In the genomic region with DNA sequence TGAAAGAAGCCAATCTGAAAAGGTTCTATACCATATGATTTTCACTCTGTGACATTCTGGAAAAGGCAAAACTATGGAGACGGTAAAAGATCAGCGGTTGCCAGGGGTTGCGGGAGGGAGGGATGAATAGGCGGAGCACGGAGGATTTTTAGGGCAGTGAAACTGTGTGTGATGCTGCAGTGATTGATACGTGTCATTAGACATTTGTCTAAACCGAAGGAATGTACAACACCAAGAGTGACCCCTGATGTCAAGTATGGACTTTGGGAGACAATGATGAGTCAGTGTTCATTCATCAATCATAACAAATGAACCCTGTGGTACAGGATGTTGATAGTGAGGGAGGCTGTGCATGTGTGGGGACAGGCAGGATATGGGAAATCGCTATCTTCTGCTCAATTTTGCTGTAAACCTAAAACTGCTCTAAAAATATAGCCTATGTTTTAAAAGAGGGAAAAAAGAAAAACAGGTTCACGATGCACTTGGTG, we compare ENCODE assay signal across 1 cellular context.
A peak's percentile ranks its signal among the peaks of the same experiment; 100 is the strongest.
TF ChIP-seq lines count a peak whose summit lies in the region.

No MANE protein-coding gene starts in this region.

TF ChIP-seq in K562, 482 proteins besides CTCF, POLR2A, EP300 and RAD21 (continued from another document and continues in another):
- TF ChIP-seq, protein P1, sequence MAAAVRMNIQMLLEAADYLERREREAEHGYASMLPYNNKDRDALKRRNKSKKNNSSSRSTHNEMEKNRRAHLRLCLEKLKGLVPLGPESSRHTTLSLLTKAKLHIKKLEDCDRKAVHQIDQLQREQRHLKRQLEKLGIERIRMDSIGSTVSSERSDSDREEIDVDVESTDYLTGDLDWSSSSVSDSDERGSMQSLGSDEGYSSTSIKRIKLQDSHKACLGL (CRISPR knock-in tag; IDR thresholded peaks at IDR 0.05; ENCODE audit: borderline replicate concordance, poor library complexity, severe bottlenecking) = no peak
- TF ChIP-seq, protein P2, sequence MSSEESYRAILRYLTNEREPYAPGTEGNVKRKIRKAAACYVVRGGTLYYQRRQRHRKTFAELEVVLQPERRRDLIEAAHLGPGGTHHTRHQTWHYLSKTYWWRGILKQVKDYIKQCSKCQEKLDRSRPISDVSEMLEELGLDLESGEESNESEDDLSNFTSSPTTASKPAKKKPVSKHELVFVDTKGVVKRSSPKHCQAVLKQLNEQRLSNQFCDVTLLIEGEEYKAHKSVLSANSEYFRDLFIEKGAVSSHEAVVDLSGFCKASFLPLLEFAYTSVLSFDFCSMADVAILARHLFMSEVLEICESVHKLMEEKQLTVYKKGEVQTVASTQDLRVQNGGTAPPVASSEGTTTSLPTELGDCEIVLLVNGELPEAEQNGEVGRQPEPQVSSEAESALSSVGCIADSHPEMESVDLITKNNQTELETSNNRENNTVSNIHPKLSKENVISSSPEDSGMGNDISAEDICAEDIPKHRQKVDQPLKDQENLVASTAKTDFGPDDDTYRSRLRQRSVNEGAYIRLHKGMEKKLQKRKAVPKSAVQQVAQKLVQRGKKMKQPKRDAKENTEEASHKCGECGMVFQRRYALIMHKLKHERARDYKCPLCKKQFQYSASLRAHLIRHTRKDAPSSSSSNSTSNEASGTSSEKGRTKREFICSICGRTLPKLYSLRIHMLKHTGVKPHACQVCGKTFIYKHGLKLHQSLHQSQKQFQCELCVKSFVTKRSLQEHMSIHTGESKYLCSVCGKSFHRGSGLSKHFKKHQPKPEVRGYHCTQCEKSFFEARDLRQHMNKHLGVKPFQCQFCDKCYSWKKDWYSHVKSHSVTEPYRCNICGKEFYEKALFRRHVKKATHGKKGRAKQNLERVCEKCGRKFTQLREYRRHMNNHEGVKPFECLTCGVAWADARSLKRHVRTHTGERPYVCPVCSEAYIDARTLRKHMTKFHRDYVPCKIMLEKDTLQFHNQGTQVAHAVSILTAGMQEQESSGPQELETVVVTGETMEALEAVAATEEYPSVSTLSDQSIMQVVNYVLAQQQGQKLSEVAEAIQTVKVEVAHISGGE (CRISPR knock-in tag; IDR thresholded peaks at IDR 0.05) = no peak
- no peak for TF ChIP-seq NR2C1 (IDR thresholded peaks at IDR 0.05)
- peak; percentile 52; the same call in 1 of the 2 replicates for TF ChIP-seq NR2C1 (tag; IDR thresholded peaks at IDR 0.05)
- TF ChIP-seq, protein P3, sequence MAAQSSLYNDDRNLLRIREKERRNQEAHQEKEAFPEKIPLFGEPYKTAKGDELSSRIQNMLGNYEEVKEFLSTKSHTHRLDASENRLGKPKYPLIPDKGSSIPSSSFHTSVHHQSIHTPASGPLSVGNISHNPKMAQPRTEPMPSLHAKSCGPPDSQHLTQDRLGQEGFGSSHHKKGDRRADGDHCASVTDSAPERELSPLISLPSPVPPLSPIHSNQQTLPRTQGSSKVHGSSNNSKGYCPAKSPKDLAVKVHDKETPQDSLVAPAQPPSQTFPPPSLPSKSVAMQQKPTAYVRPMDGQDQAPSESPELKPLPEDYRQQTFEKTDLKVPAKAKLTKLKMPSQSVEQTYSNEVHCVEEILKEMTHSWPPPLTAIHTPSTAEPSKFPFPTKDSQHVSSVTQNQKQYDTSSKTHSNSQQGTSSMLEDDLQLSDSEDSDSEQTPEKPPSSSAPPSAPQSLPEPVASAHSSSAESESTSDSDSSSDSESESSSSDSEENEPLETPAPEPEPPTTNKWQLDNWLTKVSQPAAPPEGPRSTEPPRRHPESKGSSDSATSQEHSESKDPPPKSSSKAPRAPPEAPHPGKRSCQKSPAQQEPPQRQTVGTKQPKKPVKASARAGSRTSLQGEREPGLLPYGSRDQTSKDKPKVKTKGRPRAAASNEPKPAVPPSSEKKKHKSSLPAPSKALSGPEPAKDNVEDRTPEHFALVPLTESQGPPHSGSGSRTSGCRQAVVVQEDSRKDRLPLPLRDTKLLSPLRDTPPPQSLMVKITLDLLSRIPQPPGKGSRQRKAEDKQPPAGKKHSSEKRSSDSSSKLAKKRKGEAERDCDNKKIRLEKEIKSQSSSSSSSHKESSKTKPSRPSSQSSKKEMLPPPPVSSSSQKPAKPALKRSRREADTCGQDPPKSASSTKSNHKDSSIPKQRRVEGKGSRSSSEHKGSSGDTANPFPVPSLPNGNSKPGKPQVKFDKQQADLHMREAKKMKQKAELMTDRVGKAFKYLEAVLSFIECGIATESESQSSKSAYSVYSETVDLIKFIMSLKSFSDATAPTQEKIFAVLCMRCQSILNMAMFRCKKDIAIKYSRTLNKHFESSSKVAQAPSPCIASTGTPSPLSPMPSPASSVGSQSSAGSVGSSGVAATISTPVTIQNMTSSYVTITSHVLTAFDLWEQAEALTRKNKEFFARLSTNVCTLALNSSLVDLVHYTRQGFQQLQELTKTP (IDR thresholded peaks at IDR 0.05; ENCODE audit: low read depth in 1 of 2, partially characterized antibody in 2 of 2) = no peak
- TF ChIP-seq SMARCE1 (IDR thresholded peaks at IDR 0.05) = peak; percentile 68; the same call in 1 of the 2 replicates
- peak; percentile 93 for TF ChIP-seq NFE2 (IDR thresholded peaks at IDR 0.05; ENCODE audit: low read depth)
- TF ChIP-seq ETV1 (tag; conservative IDR thresholded peaks at IDR 0.05; ENCODE audit: low read depth) = peak; percentile 86
- TF ChIP-seq HDAC1 (IDR thresholded peaks at IDR 0.05) = peak in 1 of 2 experiments; percentile 73; a peak in 2 of 4 replicates
- no peak for TF ChIP-seq ZNF23 (CRISPR knock-in tag; IDR thresholded peaks at IDR 0.05)
- 0 out of 2 replicates have a peak, but pooled peaks have one; percentile 12 for TF ChIP-seq TEAD2 (tag; IDR thresholded peaks at IDR 0.05)
- no peak; the same call in 1 of the 2 replicates for TF ChIP-seq TAL1 (IDR thresholded peaks at IDR 0.05)
- TF ChIP-seq RNF2 (IDR thresholded peaks at IDR 0.05) = peak; percentile 63; the same call in 1 of the 2 replicates
- no peak for TF ChIP-seq ZNF57 (CRISPR knock-in tag; IDR thresholded peaks at IDR 0.05)
- no peak for TF ChIP-seq ZNF584 (CRISPR knock-in tag; IDR thresholded peaks at IDR 0.05; ENCODE audit: low read depth)
- 0 out of 2 replicates have a peak, but pooled peaks have one; percentile 14 for TF ChIP-seq CBFA2T2 (conservative IDR thresholded peaks at IDR 0.05)
- TF ChIP-seq HNRNPLL (IDR thresholded peaks at IDR 0.05; ENCODE audit: low read depth, low read length, poor library complexity, severe bottlenecking) = no peak
- TF ChIP-seq HDAC3 (IDR thresholded peaks at IDR 0.05; ENCODE audit: borderline replicate concordance, partially characterized antibody) = peak; percentile 55
- TF ChIP-seq, protein P4, sequence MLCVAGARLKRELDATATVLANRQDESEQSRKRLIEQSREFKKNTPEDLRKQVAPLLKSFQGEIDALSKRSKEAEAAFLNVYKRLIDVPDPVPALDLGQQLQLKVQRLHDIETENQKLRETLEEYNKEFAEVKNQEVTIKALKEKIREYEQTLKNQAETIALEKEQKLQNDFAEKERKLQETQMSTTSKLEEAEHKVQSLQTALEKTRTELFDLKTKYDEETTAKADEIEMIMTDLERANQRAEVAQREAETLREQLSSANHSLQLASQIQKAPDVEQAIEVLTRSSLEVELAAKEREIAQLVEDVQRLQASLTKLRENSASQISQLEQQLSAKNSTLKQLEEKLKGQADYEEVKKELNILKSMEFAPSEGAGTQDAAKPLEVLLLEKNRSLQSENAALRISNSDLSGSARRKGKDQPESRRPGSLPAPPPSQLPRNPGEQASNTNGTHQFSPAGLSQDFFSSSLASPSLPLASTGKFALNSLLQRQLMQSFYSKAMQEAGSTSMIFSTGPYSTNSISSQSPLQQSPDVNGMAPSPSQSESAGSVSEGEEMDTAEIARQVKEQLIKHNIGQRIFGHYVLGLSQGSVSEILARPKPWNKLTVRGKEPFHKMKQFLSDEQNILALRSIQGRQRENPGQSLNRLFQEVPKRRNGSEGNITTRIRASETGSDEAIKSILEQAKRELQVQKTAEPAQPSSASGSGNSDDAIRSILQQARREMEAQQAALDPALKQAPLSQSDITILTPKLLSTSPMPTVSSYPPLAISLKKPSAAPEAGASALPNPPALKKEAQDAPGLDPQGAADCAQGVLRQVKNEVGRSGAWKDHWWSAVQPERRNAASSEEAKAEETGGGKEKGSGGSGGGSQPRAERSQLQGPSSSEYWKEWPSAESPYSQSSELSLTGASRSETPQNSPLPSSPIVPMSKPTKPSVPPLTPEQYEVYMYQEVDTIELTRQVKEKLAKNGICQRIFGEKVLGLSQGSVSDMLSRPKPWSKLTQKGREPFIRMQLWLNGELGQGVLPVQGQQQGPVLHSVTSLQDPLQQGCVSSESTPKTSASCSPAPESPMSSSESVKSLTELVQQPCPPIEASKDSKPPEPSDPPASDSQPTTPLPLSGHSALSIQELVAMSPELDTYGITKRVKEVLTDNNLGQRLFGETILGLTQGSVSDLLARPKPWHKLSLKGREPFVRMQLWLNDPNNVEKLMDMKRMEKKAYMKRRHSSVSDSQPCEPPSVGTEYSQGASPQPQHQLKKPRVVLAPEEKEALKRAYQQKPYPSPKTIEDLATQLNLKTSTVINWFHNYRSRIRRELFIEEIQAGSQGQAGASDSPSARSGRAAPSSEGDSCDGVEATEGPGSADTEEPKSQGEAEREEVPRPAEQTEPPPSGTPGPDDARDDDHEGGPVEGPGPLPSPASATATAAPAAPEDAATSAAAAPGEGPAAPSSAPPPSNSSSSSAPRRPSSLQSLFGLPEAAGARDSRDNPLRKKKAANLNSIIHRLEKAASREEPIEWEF (CRISPR knock-in tag; IDR thresholded peaks at IDR 0.05) = no peak
- TF ChIP-seq MAFG (tag; conservative IDR thresholded peaks at IDR 0.05) = peak; percentile 85
- no peak for TF ChIP-seq MBD2 (IDR thresholded peaks at IDR 0.05; ENCODE audit: borderline replicate concordance, low read depth)
- 0 out of 2 replicates have a peak, but pooled peaks have one; percentile 21 for TF ChIP-seq KLF16 (IDR thresholded peaks at IDR 0.05)
- TF ChIP-seq CBX1 (IDR thresholded peaks at IDR 0.05; ENCODE audit: low read depth) = no peak
- TF ChIP-seq, protein P5, sequence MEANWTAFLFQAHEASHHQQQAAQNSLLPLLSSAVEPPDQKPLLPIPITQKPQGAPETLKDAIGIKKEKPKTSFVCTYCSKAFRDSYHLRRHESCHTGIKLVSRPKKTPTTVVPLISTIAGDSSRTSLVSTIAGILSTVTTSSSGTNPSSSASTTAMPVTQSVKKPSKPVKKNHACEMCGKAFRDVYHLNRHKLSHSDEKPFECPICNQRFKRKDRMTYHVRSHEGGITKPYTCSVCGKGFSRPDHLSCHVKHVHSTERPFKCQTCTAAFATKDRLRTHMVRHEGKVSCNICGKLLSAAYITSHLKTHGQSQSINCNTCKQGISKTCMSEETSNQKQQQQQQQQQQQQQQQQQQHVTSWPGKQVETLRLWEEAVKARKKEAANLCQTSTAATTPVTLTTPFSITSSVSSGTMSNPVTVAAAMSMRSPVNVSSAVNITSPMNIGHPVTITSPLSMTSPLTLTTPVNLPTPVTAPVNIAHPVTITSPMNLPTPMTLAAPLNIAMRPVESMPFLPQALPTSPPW (CRISPR knock-in tag; IDR thresholded peaks at IDR 0.05) = peak; percentile 23; the same call in 1 of the 2 replicates
- TF ChIP-seq E2F3 (CRISPR knock-in tag; IDR thresholded peaks at IDR 0.05) = no peak
- TF ChIP-seq CREM (IDR thresholded peaks at IDR 0.05; ENCODE audit: low read depth) = peak; percentile 48
- no peak for TF ChIP-seq PRMT5 (CRISPR knock-in tag; IDR thresholded peaks at IDR 0.05)
- 0 out of 2 replicates have a peak, but pooled peaks have one; percentile 42 for TF ChIP-seq SOX6 (IDR thresholded peaks at IDR 0.05)
- TF ChIP-seq NCOR1 (IDR thresholded peaks at IDR 0.05) = peak; percentile 52
- TF ChIP-seq, protein P6, sequence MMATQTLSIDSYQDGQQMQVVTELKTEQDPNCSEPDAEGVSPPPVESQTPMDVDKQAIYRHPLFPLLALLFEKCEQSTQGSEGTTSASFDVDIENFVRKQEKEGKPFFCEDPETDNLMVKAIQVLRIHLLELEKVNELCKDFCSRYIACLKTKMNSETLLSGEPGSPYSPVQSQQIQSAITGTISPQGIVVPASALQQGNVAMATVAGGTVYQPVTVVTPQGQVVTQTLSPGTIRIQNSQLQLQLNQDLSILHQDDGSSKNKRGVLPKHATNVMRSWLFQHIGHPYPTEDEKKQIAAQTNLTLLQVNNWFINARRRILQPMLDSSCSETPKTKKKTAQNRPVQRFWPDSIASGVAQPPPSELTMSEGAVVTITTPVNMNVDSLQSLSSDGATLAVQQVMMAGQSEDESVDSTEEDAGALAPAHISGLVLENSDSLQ (IDR thresholded peaks at IDR 0.05) = peak; percentile 90
- TF ChIP-seq NRF1 (conservative IDR thresholded peaks at IDR 0.05 in 1 of 2, IDR thresholded peaks at IDR 0.05 in 1 of 2) = no peak
- no peak for TF ChIP-seq ESRRA (IDR thresholded peaks at IDR 0.05; ENCODE audit: borderline replicate concordance, low read depth)
- peak; percentile 77 for TF ChIP-seq DPF2 (IDR thresholded peaks at IDR 0.05)
- TF ChIP-seq, protein P7, sequence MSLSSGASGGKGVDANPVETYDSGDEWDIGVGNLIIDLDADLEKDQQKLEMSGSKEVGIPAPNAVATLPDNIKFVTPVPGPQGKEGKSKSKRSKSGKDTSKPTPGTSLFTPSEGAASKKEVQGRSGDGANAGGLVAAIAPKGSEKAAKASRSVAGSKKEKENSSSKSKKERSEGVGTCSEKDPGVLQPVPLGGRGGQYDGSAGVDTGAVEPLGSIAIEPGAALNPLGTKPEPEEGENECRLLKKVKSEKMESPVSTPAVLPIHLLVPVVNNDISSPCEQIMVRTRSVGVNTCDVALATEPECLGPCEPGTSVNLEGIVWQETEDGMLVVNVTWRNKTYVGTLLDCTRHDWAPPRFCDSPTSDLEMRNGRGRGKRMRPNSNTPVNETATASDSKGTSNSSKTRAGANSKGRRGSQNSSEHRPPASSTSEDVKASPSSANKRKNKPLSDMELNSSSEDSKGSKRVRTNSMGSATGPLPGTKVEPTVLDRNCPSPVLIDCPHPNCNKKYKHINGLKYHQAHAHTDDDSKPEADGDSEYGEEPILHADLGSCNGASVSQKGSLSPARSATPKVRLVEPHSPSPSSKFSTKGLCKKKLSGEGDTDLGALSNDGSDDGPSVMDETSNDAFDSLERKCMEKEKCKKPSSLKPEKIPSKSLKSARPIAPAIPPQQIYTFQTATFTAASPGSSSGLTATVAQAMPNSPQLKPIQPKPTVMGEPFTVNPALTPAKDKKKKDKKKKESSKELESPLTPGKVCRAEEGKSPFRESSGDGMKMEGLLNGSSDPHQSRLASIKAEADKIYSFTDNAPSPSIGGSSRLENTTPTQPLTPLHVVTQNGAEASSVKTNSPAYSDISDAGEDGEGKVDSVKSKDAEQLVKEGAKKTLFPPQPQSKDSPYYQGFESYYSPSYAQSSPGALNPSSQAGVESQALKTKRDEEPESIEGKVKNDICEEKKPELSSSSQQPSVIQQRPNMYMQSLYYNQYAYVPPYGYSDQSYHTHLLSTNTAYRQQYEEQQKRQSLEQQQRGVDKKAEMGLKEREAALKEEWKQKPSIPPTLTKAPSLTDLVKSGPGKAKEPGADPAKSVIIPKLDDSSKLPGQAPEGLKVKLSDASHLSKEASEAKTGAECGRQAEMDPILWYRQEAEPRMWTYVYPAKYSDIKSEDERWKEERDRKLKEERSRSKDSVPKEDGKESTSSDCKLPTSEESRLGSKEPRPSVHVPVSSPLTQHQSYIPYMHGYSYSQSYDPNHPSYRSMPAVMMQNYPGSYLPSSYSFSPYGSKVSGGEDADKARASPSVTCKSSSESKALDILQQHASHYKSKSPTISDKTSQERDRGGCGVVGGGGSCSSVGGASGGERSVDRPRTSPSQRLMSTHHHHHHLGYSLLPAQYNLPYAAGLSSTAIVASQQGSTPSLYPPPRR (CRISPR knock-in tag; IDR thresholded peaks at IDR 0.05; ENCODE audit: borderline replicate concordance) = no peak
- peak; percentile 74 for TF ChIP-seq CBFA2T3 (IDR thresholded peaks at IDR 0.05)
- no peak for TF ChIP-seq YBX1 (IDR thresholded peaks at IDR 0.05)
- TF ChIP-seq ZNF586 (CRISPR knock-in tag; conservative IDR thresholded peaks at IDR 0.05) = no peak
- peak; percentile 91 for TF ChIP-seq MECOM (CRISPR knock-in tag; IDR thresholded peaks at IDR 0.05)
- no peak for TF ChIP-seq CSDE1 (IDR thresholded peaks at IDR 0.05)
- no peak for TF ChIP-seq CREB1 (IDR thresholded peaks at IDR 0.05)
- no peak for TF ChIP-seq CREB1 (CRISPR knock-in tag; IDR thresholded peaks at IDR 0.05)
- no peak for TF ChIP-seq MAZ (CRISPR knock-in tag; conservative IDR thresholded peaks at IDR 0.05 in 1 of 2, IDR thresholded peaks at IDR 0.05 in 1 of 2)
- peak; percentile 77 for TF ChIP-seq SMARCA4 (IDR thresholded peaks at IDR 0.05)
